ENCODE assay signal across 9 cellular contexts in the genomic region with DNA sequence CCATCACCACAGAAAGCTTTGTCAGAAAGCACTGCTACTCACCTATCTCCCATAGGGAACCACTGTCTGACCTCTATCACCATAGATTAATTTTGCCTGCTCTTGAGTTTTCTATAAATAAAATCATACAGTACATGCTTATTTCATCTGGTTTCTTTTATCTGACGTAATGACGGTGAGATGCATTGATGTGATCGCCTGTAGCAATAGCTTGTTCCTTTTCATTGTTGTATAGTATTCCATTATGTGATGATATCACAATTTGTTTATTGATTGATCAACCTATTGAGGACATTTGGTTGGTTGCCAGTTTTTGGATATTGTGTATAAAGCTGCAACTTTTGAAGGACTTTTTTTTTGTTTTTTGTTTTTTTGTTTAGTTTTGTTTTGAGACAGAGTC. TPM values are rescaled to one million over a fixed set of nuclear protein-coding genes. Genes with fewer than 3 reads are reported as not detected.
"Had no signal": no experiment of that assay in that cellular context is flagged by ENCODE, and none has a peak within 500 bp of the region (broad histone marks: within the 10 kb centered on the region; RNA-seq: fewer than 3 reads in every experiment).

No MANE protein-coding gene starts in this region.

- H3K9me3 Mint-ChIP-seq: HFFc6 had no signal

- H3K27ac Mint-ChIP-seq: GM23338, H9, HFFc6 had no signal

- H3K4me3 Mint-ChIP-seq: GM23338, H9, HFFc6 had no signal

- H3K4me1 Mint-ChIP-seq: GM23338, H9 had no signal

- H3K4me3 ChIP-seq: GM23338 had no signal

- H3K27ac ChIP-seq: KMS-11 had no signal

- ATAC-seq: GM23338 had no signal

- DNase-seq: H9, HCEC 1CT, HFFc6, IMR-90, KBM-7 had no signal

RNA-seq across cellular contexts. Expression of a gene that starts 51.9 kb away (rescaled TPM):
- total RNA-seq: GM23338, H1, H9, HT-29, IMR-90 had no signal
